32 cellular contexts compared by ENCODE assay signal in the genomic region with DNA sequence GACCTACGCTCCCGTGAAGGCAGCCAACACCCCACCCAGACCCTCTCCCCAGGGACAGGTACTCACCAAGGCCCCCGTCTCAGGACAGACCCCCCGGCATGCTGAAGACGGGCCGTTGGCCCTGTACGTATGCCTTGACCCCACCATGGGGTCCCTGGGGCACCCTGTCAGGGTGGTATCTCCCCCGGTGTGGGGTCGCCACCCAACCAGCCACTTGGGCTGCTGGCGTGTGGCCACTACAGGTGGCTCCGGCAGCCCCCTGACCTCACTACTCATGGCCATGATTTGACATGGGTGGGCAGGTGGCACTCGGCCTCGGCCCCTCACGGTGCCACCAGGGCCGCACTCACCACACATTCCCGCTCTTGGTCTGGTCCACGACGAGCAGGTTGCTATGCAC. TPM values are rescaled to one million over a fixed set of nuclear protein-coding genes. Genes with fewer than 3 reads are reported as not detected.
"Had no signal": no experiment of that assay in that cellular context is flagged by ENCODE, and none has a peak within 500 bp of the region (broad histone marks: within the 10 kb centered on the region; RNA-seq: fewer than 3 reads in every experiment).

No MANE protein-coding gene starts in this region.

- H3K36me3 ChIP-seq: adrenal gland, SJSA1 had no signal

- H3K4me1 Mint-ChIP-seq: activated CD4-positive, alpha-beta T cell treated with anti-CD3 and anti-CD28 coated beads for 36 hours; activated CD4-positive, alpha-beta T cell treated with anti-CD3 and anti-CD28 coated beads, Interleukin-2, amount 10 ng/mL, durations not matched to agents 7 days and 5 days; activated naive CD4-positive, alpha-beta T cell treated with anti-CD3 and anti-CD28 coated beads, Interleukin-2, amount 50 U/mL, for 24 hours; brain had no signal

- H3K27ac ChIP-seq: adrenal gland, KMS-11, Peyer's patch, SJSA1 had no signal

- H3K4me3 ChIP-seq: adrenal gland, Peyer's patch, SJSA1 had no signal

- DNase-seq: activated CD4-positive, alpha-beta T cell treated with anti-CD3 and anti-CD28 coated beads for 36 hours; activated CD4-positive, alpha-beta T cell treated with anti-CD3 and anti-CD28 coated beads, Interleukin-2, amount 10 ng/mL, durations not matched to agents 7 days and 5 days; activated CD4-positive, alpha-beta T cell treated with anti-CD3 and anti-CD28 coated beads, Interleukin-2, amount 50 U/mL, for 48 hours; activated CD8-positive, alpha-beta T cell treated with anti-CD3 and anti-CD28 coated beads, Interleukin-2, amount 10 ng/mL, durations not matched to agents 7 days and 5 days; activated gamma-delta T cell; activated naive CD4-positive, alpha-beta T cell treated with Interleukin-2 at 50 U/mL for 16 hours; activated T-cell treated with anti-CD3 and anti-CD28 coated beads, Interleukin-2, amount 50 U/mL, for 24 hours; adrenal gland; central memory CD4-positive, alpha-beta T cell; NCI-H1105 treated with DMSO at 0.1 percent for 48 hours; NCI-H1436; NCI-H1694; NCI-H1930; NCI-H2081 treated with DMSO at 0.1 percent for 48 hours; NCI-H226; NCI-H524 treated with DMSO at 0.1 percent for 48 hours; PC-3; Peyer's patch; RPMI8226; SHP77 treated with DMSO at 0.1 percent for 48 hours; SK-N-SH had no signal

- ATAC-seq: activated CD4-positive, alpha-beta T cell treated with anti-CD3 and anti-CD28 coated beads for 36 hours; activated CD4-positive, CD25-positive, alpha-beta regulatory T cell treated with anti-CD3 and anti-CD28 coated beads, Interleukin-2, amount 50 U/mL, for 24 hours; activated CD8-positive, alpha-beta T cell treated with anti-CD3 and anti-CD28 coated beads, Interleukin-2, amount 10 ng/mL, durations not matched to agents 7 days and 5 days; PC-3 had no signal

- H3K27me3 Mint-ChIP-seq: activated CD4-positive, alpha-beta T cell treated with anti-CD3 and anti-CD28 coated beads for 36 hours; activated CD4-positive, alpha-beta T cell treated with anti-CD3 and anti-CD28 coated beads, Interleukin-2, amount 10 ng/mL, durations not matched to agents 7 days and 5 days; activated naive CD4-positive, alpha-beta T cell treated with anti-CD3 and anti-CD28 coated beads, Interleukin-2, amount 50 U/mL, for 24 hours; activated T-cell treated with anti-CD3 and anti-CD28 coated beads, Interleukin-2, amount 50 U/mL, for 24 hours; brain had no signal

- H3K27me3 ChIP-seq: adrenal gland, Peyer's patch had no signal

- H3K36me3 Mint-ChIP-seq: activated naive CD4-positive, alpha-beta T cell treated with anti-CD3 and anti-CD28 coated beads, Interleukin-2, amount 50 U/mL, for 24 hours; brain had no signal

- H3K4me3 Mint-ChIP-seq: activated CD4-positive, alpha-beta T cell treated with anti-CD3 and anti-CD28 coated beads for 36 hours; activated CD4-positive, alpha-beta T cell treated with anti-CD3 and anti-CD28 coated beads, Interleukin-2, amount 10 ng/mL, durations not matched to agents 7 days and 5 days; activated CD8-positive, alpha-beta T cell treated with anti-CD3 and anti-CD28 coated beads, Interleukin-2, amount 10 ng/mL, durations not matched to agents 7 days and 5 days; activated naive CD4-positive, alpha-beta T cell treated with anti-CD3 and anti-CD28 coated beads, Interleukin-2, amount 50 U/mL, for 24 hours; activated T-cell treated with anti-CD3 and anti-CD28 coated beads, Interleukin-2, amount 50 U/mL, for 24 hours; brain; T-helper 1 cell treated with Interleukin-12 subunit alpha and Interleukin-12 subunit beta and Interleukin-4 antibody, amounts not matched to agents 30 μg/mL and 1 μg/mL, for 36 hours; T-helper 2 cell treated with Interferon-gamma antibody and Interleukin-4, amounts not matched to agents 5 μg/mL and 100 μg/mL, for 36 hours had no signal

- H3K9ac ChIP-seq: KMS-11, SK-N-SH had no signal

- H3K27ac Mint-ChIP-seq: activated CD4-positive, alpha-beta T cell treated with anti-CD3 and anti-CD28 coated beads for 36 hours; activated CD4-positive, alpha-beta T cell treated with anti-CD3 and anti-CD28 coated beads, Interleukin-2, amount 10 ng/mL, durations not matched to agents 7 days and 5 days; activated CD8-positive, alpha-beta T cell treated with anti-CD3 and anti-CD28 coated beads, Interleukin-2, amount 10 ng/mL, durations not matched to agents 7 days and 5 days; activated naive CD4-positive, alpha-beta T cell treated with anti-CD3 and anti-CD28 coated beads, Interleukin-2, amount 50 U/mL, for 24 hours; activated T-cell treated with anti-CD3 and anti-CD28 coated beads, Interleukin-2, amount 50 U/mL, for 24 hours; activated T-helper 2 cell treated with anti-CD3 and anti-CD28 coated beads, Interferon-gamma antibody, Interleukin-2, Interleukin-4, amounts not matched to agents 10 μg/mL and 5 μg/mL and 100 μg/mL, durations not matched to agents 14 hours and 24 hours and 36 hours; brain; T-helper 1 cell treated with Interleukin-12 subunit alpha and Interleukin-12 subunit beta and Interleukin-4 antibody, amounts not matched to agents 30 μg/mL and 1 μg/mL, for 36 hours; T-helper 2 cell treated with Interferon-gamma antibody and Interleukin-4, amounts not matched to agents 5 μg/mL and 100 μg/mL, for 36 hours had no signal

- H3K9me3 ChIP-seq: adrenal gland, SJSA1, SK-N-SH had no signal

- H3K9me3 Mint-ChIP-seq: activated CD4-positive, alpha-beta T cell treated with anti-CD3 and anti-CD28 coated beads, Interleukin-2, amount 10 ng/mL, durations not matched to agents 7 days and 5 days; activated naive CD4-positive, alpha-beta T cell treated with anti-CD3 and anti-CD28 coated beads, Interleukin-2, amount 50 U/mL, for 24 hours; activated T-cell treated with anti-CD3 and anti-CD28 coated beads, Interleukin-2, amount 50 U/mL, for 24 hours; activated T-helper 2 cell treated with anti-CD3 and anti-CD28 coated beads, Interferon-gamma antibody, Interleukin-2, Interleukin-4, amounts not matched to agents 10 μg/mL and 5 μg/mL and 100 μg/mL, durations not matched to agents 14 hours and 24 hours and 36 hours; brain; T-helper 1 cell treated with Interleukin-12 subunit alpha and Interleukin-12 subunit beta and Interleukin-4 antibody, amounts not matched to agents 30 μg/mL and 1 μg/mL, for 36 hours; T-helper 2 cell treated with Interferon-gamma antibody and Interleukin-4, amounts not matched to agents 5 μg/mL and 100 μg/mL, for 36 hours had no signal

- H3K4me2 ChIP-seq: KMS-11, SK-N-SH had no signal

RNA-seq across cellular contexts. Expression of gene PVALEF, which starts 40.9 kb away (rescaled TPM):
- total RNA-seq: activated CD4-positive, alpha-beta T cell treated with anti-CD3 and anti-CD28 coated beads for 36 hours; activated CD4-positive, alpha-beta T cell treated with anti-CD3 and anti-CD28 coated beads, Interleukin-2, amount 10 ng/mL, durations not matched to agents 7 days and 5 days; activated CD8-positive, alpha-beta T cell treated with anti-CD3 and anti-CD28 coated beads, Interleukin-2, amount 10 ng/mL, durations not matched to agents 7 days and 5 days; activated T-helper 2 cell treated with anti-CD3 and anti-CD28 coated beads, Interferon-gamma antibody, Interleukin-2, Interleukin-4, amounts not matched to agents 10 μg/mL and 5 μg/mL and 100 μg/mL, durations not matched to agents 14 hours and 24 hours and 36 hours; adrenal gland; bronchial epithelial cell; MCF 10A; NCI-H460; PC-3; Peyer's patch; SJSA1 had no signal
- polyA plus RNA-seq: adrenal gland, SK-N-SH had no signal
